20 cellular contexts compared by ENCODE assay signal in genomic region chr5:61949054-61949679, GRCh38.
"Had no signal": no experiment of that assay in that cellular context is flagged by ENCODE, and none has a peak within 500 bp of the region (broad histone marks: within the 10 kb centered on the region; RNA-seq: fewer than 3 reads in every experiment).

No MANE protein-coding gene starts in this region.

- ATAC-seq: activated CD4-positive, CD25-positive, alpha-beta regulatory T cell treated with anti-CD3 and anti-CD28 coated beads, Interleukin-2, amount 50 U/mL, for 24 hours; left colon; mucosa of descending colon; naive thymus-derived CD4-positive, alpha-beta T cell; upper lobe of right lung had no signal

- H3K4me1 ChIP-seq: ascending aorta, breast epithelium, right atrium auricular region, suprapubic skin, upper lobe of right lung had no signal

- DNase-seq: activated CD4-positive, alpha-beta T cell treated with anti-CD3 and anti-CD28 coated beads, Interleukin-2, amount 50 U/mL, for 1 hour; activated naive CD4-positive, alpha-beta T cell; activated naive CD8-positive, alpha-beta T cell treated with anti-CD3 and anti-CD28 coated beads, Interleukin-2, amount 10 ng/mL, durations not matched to agents 7 days and 5 days; activated T-cell treated with anti-CD3 and anti-CD28 coated beads for 4 hours; glutamatergic neuron; left colon; mucosa of descending colon; naive thymus-derived CD4-positive, alpha-beta T cell; stimulated activated CD4-positive, alpha-beta T cell treated with anti-CD3 and anti-CD28 coated beads, Interleukin-15, amount 100 ng/mL, for 24 hours; stimulated activated CD4-positive, alpha-beta T cell treated with anti-CD3 and anti-CD28 coated beads, Interleukin-4, amount 100 ng/mL, for 1 hour; stimulated activated CD8-positive, alpha-beta memory T cell treated with anti-CD3 and anti-CD28 coated beads, Interleukin-4, amount 100 ng/mL, for 48 hours; stimulated activated naive CD4-positive, alpha-beta T cell treated with Interleukin-2 at 50 U/mL for 16 hours; upper lobe of right lung had no signal

- H3K27me3 ChIP-seq: ascending aorta, breast epithelium, right atrium auricular region, suprapubic skin, upper lobe of right lung had no signal

- H3K27ac ChIP-seq: ascending aorta, breast epithelium, right atrium auricular region, skin epidermis, suprapubic skin, upper lobe of right lung had no signal

- H3K9me3 ChIP-seq: ascending aorta, breast epithelium, mucosa of descending colon, right atrium auricular region, suprapubic skin, upper lobe of right lung had no signal

- H3K4me3 ChIP-seq: ascending aorta, breast epithelium, lung, mucosa of descending colon, right atrium auricular region, skin epidermis, suprapubic skin, upper lobe of right lung had no signal

- H3K36me3 ChIP-seq: ascending aorta, breast epithelium, right atrium auricular region, suprapubic skin, upper lobe of right lung had no signal
